In the genomic region with DNA sequence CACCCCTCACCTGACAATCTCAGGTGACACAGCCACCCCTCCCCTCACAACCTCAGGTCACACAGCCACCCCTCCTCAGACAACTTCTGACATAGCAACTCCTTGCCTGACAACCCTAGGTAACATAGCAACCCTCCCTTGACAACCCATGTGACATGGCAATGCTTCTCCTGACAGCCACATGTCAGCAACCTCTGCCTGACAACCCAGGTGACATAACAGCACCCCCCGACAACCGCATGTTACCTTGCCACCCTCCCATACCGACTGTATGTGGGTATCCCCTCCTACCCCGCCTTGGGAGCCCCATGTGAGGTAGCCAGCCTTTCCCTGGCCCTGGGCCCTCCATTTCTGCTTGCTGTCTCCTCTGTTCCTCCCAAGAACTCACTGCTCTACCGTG, we compare ENCODE assay signal across 17 cellular contexts.
DNase-seq lines count a peak whose midpoint lies in the region; ATAC-seq, FAIRE-seq and TF ChIP-seq lines count a peak whose summit lies in the region.
"Had no signal": no experiment of that assay in that cellular context is flagged by ENCODE, and none has a peak within 500 bp of the region (broad histone marks: within the 10 kb centered on the region; RNA-seq: fewer than 3 reads in every experiment).

No MANE protein-coding gene starts in this region.

- H3K79me2 ChIP-seq in K562 (ENCODE audit: control insufficient read depth, insufficient read depth, low read length) (no peaks in the 10 kb centered on the region), neural cell (replicated peaks; ENCODE audit: insufficient read depth, low read length) (no peaks in the 10 kb centered on the region)

- intact Hi-C loops in K562 (cut with micrococcal nuclease) = no loop called here

- H3K9ac ChIP-seq in K562 (ENCODE audit: insufficient read depth in 1 of 2, low read depth in 2 of 2, low read length in 2 of 2) = no peak overlapping the region; a peak in 1 of 4 replicates
- peak overlapping the region; percentile 10 for H3K9ac ChIP-seq in neural cell (ENCODE audit: low read length)

- H4K20me1 ChIP-seq in K562 (replicated peaks; ENCODE audit: control insufficient read depth, insufficient read depth, low read length) (no peaks in the 10 kb centered on the region), neural cell (ENCODE audit: insufficient read depth) (no peaks in the 10 kb centered on the region)

- whole genome bisulfite sequencing in K562 (ENCODE audit: insufficient coverage, low coverage, missing lambda C conversion rate) = 0% methylated on average over 5 of the region's 5 CpGs
- WGBS in gastroesophageal sphincter (ENCODE audit: low coverage in 1 of 2), 2 donors = 60 to 70% methylated on average over 1 to 5 of the region's 5 CpGs

- peaks cover 0 to 9% of the 10 kb centered on the region in 2 experiments; a peak in 1 of 5 replicates for H3K27me3 ChIP-seq in K562 (ENCODE audit: control insufficient read depth in 2 of 2, insufficient read depth in 2 of 2, low read length in 2 of 2)
- H3K27me3 ChIP-seq in neural cell (ENCODE audit: insufficient read depth, low read depth, low read length) = no peaks in the 10 kb centered on the region
- H3K27me3 ChIP-seq in gastroesophageal sphincter = peaks cover 17% of the 10 kb centered on the region

- TF ChIP-seq EP300 in K562 (IDR thresholded peaks at IDR 0.05; ENCODE audit: low read length) (no peak), neural cell (conservative IDR thresholded peaks at IDR 0.05; ENCODE audit: poor library complexity, severe bottlenecking) (peak; percentile 95), gastroesophageal sphincter (IDR thresholded peaks at IDR 0.05) (no peak)

- H3K4me2 ChIP-seq in K562 (ENCODE audit: insufficient read depth, low read length) (no peak overlapping the region), neural cell (ENCODE audit: low read length) (no peak overlapping the region)

- in situ Hi-C loops in K562 (cut with MboI) = no loop called here

- TF ChIP-seq RAD21 in K562 (CRISPR knock-in tag; conservative IDR thresholded peaks at IDR 0.05 in 1 of 2, IDR thresholded peaks at IDR 0.05 in 1 of 2) (no peak), neural cell (conservative IDR thresholded peaks at IDR 0.05) (peak; percentile 15)

- ATAC-seq in K562 = no peak
- ATAC-seq in HG03571 (IDR thresholded peaks at IDR 0.05; ENCODE audit: unreplicated experiment) = no peak
- ATAC-seq in gastroesophageal sphincter = no peak

- TF ChIP-seq POLR2A in K562 (conservative IDR thresholded peaks at IDR 0.05) = no peak
- no peak for TF ChIP-seq POLR2A in gastroesophageal sphincter (IDR thresholded peaks at IDR 0.05)

- peak; percentile 26 for DNase-seq in activated CD8-positive, alpha-beta memory T cell treated with anti-CD3 and anti-CD28 coated beads, Interleukin-2, amount 50 U/mL, for 48 hours
- DNase-seq in activated CD8-positive, alpha-beta memory T cell treated with anti-CD3 and anti-CD28 coated beads, Interleukin-2, amount 50 U/mL, for 4 hours = no peak
- no peak for DNase-seq in K562 (ENCODE audit: extremely low read depth in 1 of 4, low spot score in 3 of 4)
- peak; percentile 23 for DNase-seq in ureter (ENCODE audit: low spot score)
- no peak for DNase-seq in NCI-H524 (lab: John Stamatoyannopoulos, UW)
- DNase-seq: ACHN; C1 segment of cervical spinal cord; CD4-positive, alpha-beta memory T cell; DMS153; GF-D8; HCEC 1CT; HFFc6 had no signal

- CTCF ChIA-PET in K562 (lab: Yijun Ruan, JAX; ENCODE audit: low intra/inter-chr PET ratio) = no interaction called here

- H3K27ac ChIP-seq in K562 (ENCODE audit: extremely low read depth, low read depth, low read length) = no peak overlapping the region
- H3K27ac ChIP-seq in neural cell (ENCODE audit: low read length) = peak overlapping the region; percentile 45
- no peak overlapping the region for H3K27ac ChIP-seq in gastroesophageal sphincter

- TF ChIP-seq CTCF in K562 (IDR thresholded peaks at IDR 0.05 in 2 of 3, conservative IDR thresholded peaks at IDR 0.05 in 1 of 3; ENCODE audit: insufficient read depth in 2 of 3, low read depth in 1 of 3, low read length in 3 of 3) (no peak), neural cell (IDR thresholded peaks at IDR 0.05; ENCODE audit: poor library complexity, severe bottlenecking) (no peak), gastroesophageal sphincter (IDR thresholded peaks at IDR 0.05) (no peak)

- H3K4me1 ChIP-seq in K562 (replicated peaks in 1 of 2; ENCODE audit: control insufficient read depth in 2 of 2, insufficient read depth in 2 of 2, low read length in 2 of 2) (no peaks in the 10 kb centered on the region), gastroesophageal sphincter (no peaks in the 10 kb centered on the region)

- no TSS peak for BruUV-seq in K562 (replicated peaks; lab: Mats Ljungman, UMichigan)

- H3K36me3 ChIP-seq in K562 (ENCODE audit: control insufficient read depth, insufficient read depth, low read length) = no peaks in the 10 kb centered on the region
- H3K36me3 ChIP-seq in neural cell (ENCODE audit: insufficient read depth, low read length) = no peaks in the 10 kb centered on the region
- H3K36me3 ChIP-seq in gastroesophageal sphincter = no peaks in the 10 kb centered on the region

- no peaks in the 10 kb centered on the region for H3K9me2 ChIP-seq in neural cell (ENCODE audit: insufficient read depth, low read length)

- H3K9me1 ChIP-seq in K562 (ENCODE audit: control insufficient read depth, insufficient read depth, low read length) = no peaks in the 10 kb centered on the region

- no peak overlapping the region for H3K4me3 ChIP-seq in K562
- peak overlapping the region; percentile 22 for H3K4me3 ChIP-seq in neural cell (ENCODE audit: low read length)
- H3K4me3 ChIP-seq in gastroesophageal sphincter = no peak overlapping the region

- H2AFZ ChIP-seq in K562 (ENCODE audit: low read depth, low read length) (no peak overlapping the region), neural cell (ENCODE audit: low read depth, low read length) (no peak overlapping the region)

- no peaks in the 10 kb centered on the region for H3K9me3 ChIP-seq in K562 (replicated peaks; ENCODE audit: control insufficient read depth, insufficient read depth, low read depth, low read length)
- no peaks in the 10 kb centered on the region for H3K9me3 ChIP-seq in neural cell (ENCODE audit: low read length)
- no peaks in the 10 kb centered on the region for H3K9me3 ChIP-seq in gastroesophageal sphincter

- no peaks in the 10 kb centered on the region for H3F3A ChIP-seq in neural cell (ENCODE audit: insufficient read depth, low read length, poor library complexity, severe bottlenecking)

- POLR2A ChIA-PET in K562 (lab: Yijun Ruan, JAX) = no interaction called here

- FAIRE-seq in K562 (lab: Jason Lieb, UNC) = no peak
- FAIRE-seq: D721Med, HTR-8/SVneo had no signal

TF ChIP-seq in K562, 482 proteins besides CTCF, POLR2A, EP300 and RAD21:
- TF ChIP-seq RFX1 (IDR thresholded peaks at IDR 0.05) (peak; percentile 23; the same call in 1 of the 2 replicates), SNAPC5 (CRISPR knock-in tag; IDR thresholded peaks at IDR 0.05) (no peak)
TF ChIP-seq in K562: peak in this region for 1.

TF ChIP-seq in neural cell, 6 proteins besides CTCF, POLR2A, EP300 and RAD21:
- TF ChIP-seq MXI1 (conservative IDR thresholded peaks at IDR 0.05; ENCODE audit: poor library complexity, severe bottlenecking) (peak; percentile 59), SMC3 (conservative IDR thresholded peaks at IDR 0.05; ENCODE audit: poor library complexity) (no peak), POLR2AphosphoS5 (IDR thresholded peaks at IDR 0.05) (peak; percentile 74), EZH2 (IDR thresholded peaks at IDR 0.05; ENCODE audit: borderline replicate concordance, insufficient read depth, low read length, poor library complexity, severe bottlenecking) (no peak)

Comparison
In these comparisons a context has a peak if more than half of its experiments do, and no peak if none do; other contexts are left out.
1. DNase-seq: peak in activated CD8-positive, alpha-beta memory T cell treated with anti-CD3 and anti-CD28 coated beads, Interleukin-2, amount 50 U/mL, for 48 hours (single experiment) and ureter (single experiment); none in activated CD8-positive, alpha-beta memory T cell treated with anti-CD3 and anti-CD28 coated beads, Interleukin-2, amount 50 U/mL, for 4 hours (single experiment), K562 (0 of 4) and NCI-H524 (0 of 2).